Comparison of ENCODE assay signal across 18 cellular contexts in the genomic region with DNA sequence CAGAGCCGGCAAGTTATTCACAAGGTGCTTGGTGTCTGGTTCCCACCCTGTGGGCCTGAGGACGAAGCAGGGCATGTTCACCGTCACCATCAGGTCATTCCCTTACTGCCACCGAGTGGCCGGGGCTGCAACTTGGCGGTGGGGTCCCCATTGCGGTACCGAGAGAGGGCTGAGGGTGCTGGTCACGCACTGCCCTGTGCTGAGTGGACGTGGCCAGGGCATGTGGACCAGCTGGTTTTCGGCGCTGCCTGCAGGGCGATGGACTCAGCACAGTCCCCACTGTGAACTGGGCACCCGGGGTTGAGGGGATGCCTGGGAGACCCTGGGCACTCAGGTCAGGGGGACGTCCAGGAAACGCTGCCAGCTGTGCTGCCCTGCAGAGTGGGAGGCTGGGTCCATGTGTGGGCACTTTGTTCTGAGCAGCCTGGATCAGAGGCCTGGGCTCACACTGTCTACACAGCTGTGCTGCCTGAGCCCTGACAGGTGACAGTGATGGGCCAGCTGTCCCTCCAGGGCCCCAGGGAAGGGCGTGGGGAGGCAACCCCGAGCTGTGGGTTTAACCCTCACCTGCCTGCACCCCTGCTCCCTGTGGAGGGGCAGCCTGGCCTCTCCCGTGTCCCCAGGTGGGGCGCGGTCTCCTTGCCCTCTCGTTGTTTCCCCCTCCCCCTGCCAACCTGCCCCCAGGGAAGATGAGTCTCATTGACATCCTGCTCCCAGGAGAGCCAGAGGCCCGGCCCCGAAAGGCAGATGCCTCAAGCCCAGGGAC. TPM values are rescaled to one million over a fixed set of nuclear protein-coding genes. Genes with fewer than 3 reads are reported as not detected.
"Had no signal": no experiment of that assay in that cellular context is flagged by ENCODE, and none has a peak within 500 bp of the region (broad histone marks: within the 10 kb centered on the region; RNA-seq: fewer than 3 reads in every experiment).

No MANE protein-coding gene starts in this region.

- DNase-seq: activated CD4-positive, alpha-beta T cell treated with anti-CD3 and anti-CD28 coated beads, Interleukin-2, amount 10 ng/mL, durations not matched to agents 7 days and 5 days; activated CD4-positive, CD25-positive, alpha-beta regulatory T cell; activated CD8-positive, alpha-beta memory T cell treated with anti-CD3 and anti-CD28 coated beads for 24 hours; activated naive CD8-positive, alpha-beta T cell treated with anti-CD3 and anti-CD28 coated beads for 36 hours; amygdala; body of pancreas; caudate nucleus; mammary epithelial cell; small intestine; stimulated activated naive CD8-positive, alpha-beta T cell treated with anti-CD3 and anti-CD28 coated beads, Interleukin-15, Interleukin-2, amounts not matched to agents 100 U/mL and 50 U/mL, for 24 hours; transverse colon had no signal

- H3K36me3 ChIP-seq: neutrophil, transverse colon had no signal

- H3K27me3 ChIP-seq: body of pancreas, neutrophil had no signal

- ATAC-seq: body of pancreas; mucosa of descending colon; naive thymus-derived CD8-positive, alpha-beta T cell; stimulated activated naive CD8-positive, alpha-beta T cell treated with anti-CD3 and anti-CD28 coated beads, Interleukin-15, Interleukin-2, amounts not matched to agents 100 U/mL and 50 U/mL, for 24 hours had no signal

- H3K4me3 ChIP-seq: body of pancreas, mucosa of descending colon, transverse colon had no signal

- H3K4me1 ChIP-seq: body of pancreas, transverse colon had no signal

- FAIRE-seq: colon, endometrium, islet of Langerhans, small intestine had no signal

- H3K27ac ChIP-seq: body of pancreas, neutrophil, transverse colon had no signal

RNA-seq across cellular contexts. Expression of a gene that starts 39.3 kb away (rescaled TPM):
- polyA plus RNA-seq: esophagus; mammary epithelial cell; naive thymus-derived CD8-positive, alpha-beta T cell had no signal
